Comparison of ENCODE assay signal across 15 cellular contexts in the genomic region with DNA sequence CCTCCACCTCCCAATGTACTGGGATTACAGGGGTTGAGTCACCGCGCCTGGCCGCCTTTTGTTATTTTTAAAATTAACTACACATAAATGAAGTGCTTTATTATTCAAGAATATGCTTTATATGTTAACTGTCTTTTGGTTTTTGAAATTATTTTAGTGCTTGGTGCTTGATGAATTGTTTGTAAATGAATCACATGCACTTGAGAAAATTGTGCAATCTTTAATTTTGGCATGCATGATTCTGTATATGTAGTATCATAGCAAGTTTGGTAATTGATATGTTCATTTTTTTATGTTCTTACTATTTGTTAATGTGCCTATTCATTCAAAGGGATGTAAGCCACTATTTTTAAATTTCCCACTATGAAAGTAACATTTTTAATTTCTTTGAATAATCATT.
DNase-seq lines count a peak whose midpoint lies in the region; ATAC-seq and TF ChIP-seq lines count a peak whose summit lies in the region.
"Had no signal": no experiment of that assay in that cellular context is flagged by ENCODE, and none has a peak within 500 bp of the region (broad histone marks: within the 10 kb centered on the region; RNA-seq: fewer than 3 reads in every experiment).

No MANE protein-coding gene starts in this region.

- TF ChIP-seq CTCF in fibroblast of lung (conservative IDR thresholded peaks at IDR 0.05 in 1 of 2, IDR thresholded peaks at IDR 0.05 in 1 of 2; ENCODE audit: low read depth in 1 of 2, low read length in 2 of 2): no peak

- no peaks in the 10 kb centered on the region for H3K9me3 ChIP-seq in fibroblast of lung (ENCODE audit: control insufficient read depth, insufficient read depth, low read depth, low read length)

- DNase-seq in GM04503 (ENCODE audit: low read depth): peak; percentile 5
- peak; percentile 31 for DNase-seq in amniotic epithelial cell (ENCODE audit: low read depth)
- peak; percentile 61 to 79 for DNase-seq in fibroblast of lung (ENCODE audit: low read depth in 2 of 2)
- DNase-seq in stromal cell of bone marrow (ENCODE audit: low read depth): peak; percentile 29
- no peak for DNase-seq in NCI-H2029 (lab: John Stamatoyannopoulos, UW)
- DNase-seq in amygdala (lab: John Stamatoyannopoulos, UW): no peak
- DNase-seq: C1 segment of cervical spinal cord, H9, MV-4-11, NCI-H1417, NCI-H187 treated with DMSO at 0.1 percent for 48 hours, NCI-H345, NCI-H524 treated with DMSO at 0.1 percent for 48 hours had no signal

- no peak overlapping the region for H3K9ac ChIP-seq in fibroblast of lung (ENCODE audit: insufficient read depth, low read length)

- no peak overlapping the region for H2AFZ ChIP-seq in fibroblast of lung (ENCODE audit: low read length)

- no peak overlapping the region for H3K27ac ChIP-seq in fibroblast of lung (ENCODE audit: insufficient read depth, low read length)
- H3K27ac ChIP-seq: RWPE1 had no signal

- ATAC-seq in GM19455 (IDR thresholded peaks at IDR 0.05; ENCODE audit: unreplicated experiment): no peak

- H3K4me3 ChIP-seq in fibroblast of lung (replicated peaks in 1 of 4; ENCODE audit: control extremely low read depth in 1 of 4, insufficient read depth in 1 of 4, low read depth in 3 of 4, low read length in 4 of 4): no peak overlapping the region

- H3K36me3 ChIP-seq in fibroblast of lung (ENCODE audit: control insufficient read depth, insufficient read depth, low read length): no peaks in the 10 kb centered on the region

- no peaks in the 10 kb centered on the region for H3K79me2 ChIP-seq in fibroblast of lung (ENCODE audit: control insufficient read depth, insufficient read depth, low read length)

- H3K27me3 ChIP-seq in fibroblast of lung (ENCODE audit: control insufficient read depth, insufficient read depth, low read length): no peaks in the 10 kb centered on the region

- H3K4me2 ChIP-seq in fibroblast of lung (ENCODE audit: extremely low read depth, insufficient read depth, low read length): no peak overlapping the region

- H4K20me1 ChIP-seq in fibroblast of lung (ENCODE audit: control insufficient read depth, extremely low read depth, insufficient read depth, low read length): no peaks in the 10 kb centered on the region

- H3K4me1 ChIP-seq in fibroblast of lung (ENCODE audit: control insufficient read depth, extremely low read depth, insufficient read depth, low read length): no peaks in the 10 kb centered on the region

Comparison
In these comparisons a context has a peak if more than half of its experiments do, and no peak if none do; other contexts are left out.
1. DNase-seq: peak in GM04503 (single experiment), amniotic epithelial cell (single experiment), fibroblast of lung (2 of 2) and stromal cell of bone marrow (single experiment); none in NCI-H2029 (single experiment) and amygdala (0 of 56).